ENCODE assay signal across 1 cellular context in genomic region chr16:31487720-31488629, GRCh38.
TF ChIP-seq lines count a peak whose summit lies in the region.

No MANE protein-coding gene starts in this region.

TF ChIP-seq in HepG2, 621 proteins besides CTCF, POLR2A, EP300 and RAD21:
- peak; percentile 6 for TF ChIP-seq AGO1 (IDR thresholded peaks at IDR 0.05; ENCODE audit: low read depth, low read length, poor library complexity, severe bottlenecking)
- TF ChIP-seq ZSCAN5A (CRISPR knock-in tag; IDR thresholded peaks at IDR 0.05; ENCODE audit: borderline replicate concordance) = no peak
- peak; percentile 15; the same call in 1 of the 2 replicates for TF ChIP-seq ZNF768 (CRISPR knock-in tag; IDR thresholded peaks at IDR 0.05)
- TF ChIP-seq DMAP1 (CRISPR knock-in tag; IDR thresholded peaks at IDR 0.05) = no peak
- TF ChIP-seq RBFOX2 (IDR thresholded peaks at IDR 0.05; ENCODE audit: low read depth, low read length) = 0 out of 2 replicates have a peak, but pooled peaks have one; percentile 8
- peak; percentile 85 for TF ChIP-seq ZC3H13 (CRISPR knock-in tag; IDR thresholded peaks at IDR 0.05)
- TF ChIP-seq ZBTB38 (CRISPR knock-in tag; IDR thresholded peaks at IDR 0.05) = 0 out of 2 replicates have a peak, but pooled peaks have one; percentile 15
- TF ChIP-seq ZFP91 (CRISPR knock-in tag; IDR thresholded peaks at IDR 0.05; ENCODE audit: borderline replicate concordance) = peak; percentile 24; the same call in 1 of the 2 replicates
